1 cellular context compared by ENCODE assay signal in genomic region chr20:44730441-44730840, GRCh38.
TF ChIP-seq lines count a peak whose summit lies in the region.

No MANE protein-coding gene starts in this region.

TF ChIP-seq in SK-N-SH, 30 proteins besides CTCF, POLR2A, EP300 and RAD21 (continued from another document):
- TF ChIP-seq REST (IDR thresholded peaks at IDR 0.05; ENCODE audit: low read depth, low read length), result no peak
- no peak for TF ChIP-seq USF2 (IDR thresholded peaks at IDR 0.05; ENCODE audit: borderline replicate concordance, low read depth, low read length)
- TF ChIP-seq NRF1 (IDR thresholded peaks at IDR 0.05; ENCODE audit: low read depth, low read length), result no peak
- no peak for TF ChIP-seq GABPA (IDR thresholded peaks at IDR 0.05; ENCODE audit: low read depth)
- TF ChIP-seq NFIC (IDR thresholded peaks at IDR 0.05; ENCODE audit: borderline replicate concordance), result peak; percentile 91
- peak; percentile 76; the same call in 1 of the 2 replicates for TF ChIP-seq TEAD4 (IDR thresholded peaks at IDR 0.05; ENCODE audit: borderline replicate concordance, insufficient read depth)
- peak; percentile 54; the same call in 1 of the 2 replicates for TF ChIP-seq RXRA (IDR thresholded peaks at IDR 0.05; ENCODE audit: borderline replicate concordance, low read depth)
- TF ChIP-seq IRF3 (IDR thresholded peaks at IDR 0.05; ENCODE audit: low read depth, low read length), result no peak
- no peak for TF ChIP-seq SMC3 (IDR thresholded peaks at IDR 0.05; ENCODE audit: low read depth, low read length)
- TF ChIP-seq RCOR1 (IDR thresholded peaks at IDR 0.05; ENCODE audit: low read length), result no peak
- peak; percentile 85 for TF ChIP-seq PBX3 (IDR thresholded peaks at IDR 0.05)
- no peak for TF ChIP-seq FOXJ3 (CRISPR knock-in tag; IDR thresholded peaks at IDR 0.05)
- TF ChIP-seq ZBTB33 (IDR thresholded peaks at IDR 0.05; ENCODE audit: borderline replicate concordance, low read depth), result no peak
- peak; percentile 76 for TF ChIP-seq JUND (IDR thresholded peaks at IDR 0.05)
- TF ChIP-seq POLR2AphosphoS5 (IDR thresholded peaks at IDR 0.05; ENCODE audit: low read depth, low read length), result peak; percentile 47; the same call in 1 of the 2 replicates
